Comparison of ENCODE assay signal across 8 cellular contexts in the genomic region with DNA sequence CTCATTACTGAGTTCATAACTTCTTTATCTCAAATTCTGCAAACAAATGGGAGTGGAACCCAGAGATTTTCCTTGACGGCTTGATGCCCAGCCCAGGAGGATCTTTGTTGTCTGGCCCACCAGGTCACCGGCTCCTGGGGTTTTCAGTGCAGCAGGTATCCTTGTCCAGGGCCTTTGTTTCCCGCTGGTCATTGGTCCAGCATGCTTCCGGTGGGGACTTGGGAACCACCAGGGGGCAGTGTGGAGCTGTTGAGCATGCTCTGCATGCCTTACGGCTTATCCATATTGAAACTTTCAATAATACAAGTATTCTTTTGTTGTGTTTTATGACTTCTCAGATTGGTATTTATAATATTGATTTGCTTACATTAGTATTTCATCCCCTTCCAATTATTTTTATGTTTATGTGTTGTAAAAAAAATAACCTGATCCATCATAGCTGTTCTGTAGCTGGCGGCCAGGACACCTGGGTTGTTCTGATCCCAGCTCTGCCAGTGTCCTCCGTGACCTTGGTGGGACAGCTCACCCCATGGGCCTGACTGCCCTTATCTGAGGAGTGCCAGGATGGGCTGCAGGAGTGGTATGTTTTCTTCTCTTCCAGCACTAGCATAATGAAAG.
DNase-seq lines count a peak whose midpoint lies in the region; ATAC-seq and TF ChIP-seq lines count a peak whose summit lies in the region.

No MANE protein-coding gene starts in this region.

- H3K36me3 Mint-ChIP-seq in HFFc6 (ENCODE audit: low read depth) (peaks cover 13% of the 10 kb centered on the region; the same call in 1 of the 2 replicates), progenitor cell of endocrine pancreas (ENCODE audit: insufficient read depth) (peaks cover 13% of the 10 kb centered on the region)
- no peaks in the 10 kb centered on the region for H3K36me3 Mint-ChIP-seq in activated T-helper 2 cell treated with anti-CD3 and anti-CD28 coated beads, Interferon-gamma antibody, Interleukin-2, Interleukin-4, amounts not matched to agents 10 μg/mL and 5 μg/mL and 100 μg/mL, durations not matched to agents 14 hours and 24 hours and 36 hours (ENCODE audit: low read depth)

- no peak overlapping the region for H3K4me3 Mint-ChIP-seq in HFFc6
- no peak overlapping the region for H3K4me3 Mint-ChIP-seq in activated T-helper 2 cell treated with anti-CD3 and anti-CD28 coated beads, Interferon-gamma antibody, Interleukin-2, Interleukin-4, amounts not matched to agents 10 μg/mL and 5 μg/mL and 100 μg/mL, durations not matched to agents 14 hours and 24 hours and 36 hours (ENCODE audit: low read depth)
- H3K4me3 Mint-ChIP-seq in progenitor cell of endocrine pancreas (ENCODE audit: low read depth), result no peak overlapping the region

- no peaks in the 10 kb centered on the region for H3K9me3 ChIP-seq in aorta (ENCODE audit: control insufficient read depth, low read length)

- peaks cover 42% of the 10 kb centered on the region for H3K4me1 Mint-ChIP-seq in HFFc6 (ENCODE audit: low read depth)
- no peaks in the 10 kb centered on the region for H3K4me1 Mint-ChIP-seq in activated T-helper 2 cell treated with anti-CD3 and anti-CD28 coated beads, Interferon-gamma antibody, Interleukin-2, Interleukin-4, amounts not matched to agents 10 μg/mL and 5 μg/mL and 100 μg/mL, durations not matched to agents 14 hours and 24 hours and 36 hours (ENCODE audit: low read depth)
- peaks cover 48% of the 10 kb centered on the region for H3K4me1 Mint-ChIP-seq in progenitor cell of endocrine pancreas (ENCODE audit: low read depth)

- 51 to 56% methylated on average over 7 of the region's 7 CpGs for WGBS in aorta, 2 donors

- peak; percentile 92 for TF ChIP-seq CTCF in GM12872 (IDR thresholded peaks at IDR 0.05; ENCODE audit: insufficient read depth, low read depth, low read length)
- peak; percentile 94 for TF ChIP-seq CTCF in HFFc6 (IDR thresholded peaks at IDR 0.05)
- peak; percentile 84 for TF ChIP-seq CTCF in progenitor cell of endocrine pancreas (IDR thresholded peaks at IDR 0.05; ENCODE audit: unreplicated experiment)

- H3K36me3 ChIP-seq in aorta (ENCODE audit: control insufficient read depth in 1 of 2, insufficient read depth in 2 of 2, low read length in 1 of 2), result no peaks in the 10 kb centered on the region

- H3K27me3 Mint-ChIP-seq in HFFc6 (ENCODE audit: insufficient read depth) (peaks cover 4% of the 10 kb centered on the region), progenitor cell of endocrine pancreas (no peaks in the 10 kb centered on the region)
- H3K27me3 Mint-ChIP-seq in activated T-helper 2 cell treated with anti-CD3 and anti-CD28 coated beads, Interferon-gamma antibody, Interleukin-2, Interleukin-4, amounts not matched to agents 10 μg/mL and 5 μg/mL and 100 μg/mL, durations not matched to agents 14 hours and 24 hours and 36 hours (ENCODE audit: low read depth), result peaks cover 27% of the 10 kb centered on the region

- H3K27ac Mint-ChIP-seq in HFFc6 (no peak overlapping the region), progenitor cell of endocrine pancreas (peak overlapping the region; percentile 5)
- no peak overlapping the region for H3K27ac Mint-ChIP-seq in activated T-helper 2 cell treated with anti-CD3 and anti-CD28 coated beads, Interferon-gamma antibody, Interleukin-2, Interleukin-4, amounts not matched to agents 10 μg/mL and 5 μg/mL and 100 μg/mL, durations not matched to agents 14 hours and 24 hours and 36 hours

- peak; percentile 76 for ATAC-seq in aorta (ENCODE audit: low FRiP score)
- ATAC-seq in HG03457 (IDR thresholded peaks at IDR 0.05; ENCODE audit: unreplicated experiment), result no peak

- DNase-seq in HFFc6 (no peak), RPMI8226 (peak; percentile 71), globus pallidus (ENCODE audit: low spot score) (peak; percentile 51), progenitor cell of endocrine pancreas (ENCODE audit: low spot score, unreplicated experiment) (peak; percentile 34), aorta (peak; percentile 77 to 94)
- DNase-seq in activated T-helper 2 cell treated with anti-CD3 and anti-CD28 coated beads, Interferon-gamma antibody, Interleukin-2, Interleukin-4, amounts not matched to agents 10 μg/mL and 5 μg/mL and 100 μg/mL, durations not matched to agents 14 hours and 24 hours and 36 hours (ENCODE audit: low spot score), result peak; percentile 43

- intact Hi-C loops in activated T-helper 2 cell treated with anti-CD3 and anti-CD28 coated beads, Interferon-gamma antibody, Interleukin-2, Interleukin-4, amounts not matched to agents 10 μg/mL and 5 μg/mL and 100 μg/mL, durations not matched to agents 14 hours and 24 hours and 36 hours (cut with micrococcal nuclease), result loop anchor here (1.0 kb wide), 2 partner anchors 19 to 34 kb away; no protein-coding TSS in a partner anchor
- intact Hi-C loops in aorta (cut with DNase I), result no loop called here

- H3K27me3 ChIP-seq in aorta (ENCODE audit: control insufficient read depth in 1 of 2, insufficient read depth in 2 of 2, low read length in 1 of 2), result no peaks in the 10 kb centered on the region

- H3K4me3 ChIP-seq in aorta (ENCODE audit: low read length in 2 of 2), result no peak overlapping the region

- peak overlapping the region in 1 of 2 donors; percentile 45 for H3K27ac ChIP-seq in aorta (ENCODE audit: low read depth in 1 of 2, low read length in 2 of 2)

- H3K4me1 ChIP-seq in aorta (ENCODE audit: control insufficient read depth in 1 of 2, insufficient read depth in 2 of 2, low read length in 2 of 2), result peaks cover 0 to 9% of the 10 kb centered on the region in 2 donors

- no peaks in the 10 kb centered on the region for H3K9me3 Mint-ChIP-seq in HFFc6
- no peaks in the 10 kb centered on the region for H3K9me3 Mint-ChIP-seq in activated T-helper 2 cell treated with anti-CD3 and anti-CD28 coated beads, Interferon-gamma antibody, Interleukin-2, Interleukin-4, amounts not matched to agents 10 μg/mL and 5 μg/mL and 100 μg/mL, durations not matched to agents 14 hours and 24 hours and 36 hours
- no peaks in the 10 kb centered on the region for H3K9me3 Mint-ChIP-seq in progenitor cell of endocrine pancreas (ENCODE audit: low read depth)
